16 cellular contexts compared by ENCODE assay signal in the genomic region with DNA sequence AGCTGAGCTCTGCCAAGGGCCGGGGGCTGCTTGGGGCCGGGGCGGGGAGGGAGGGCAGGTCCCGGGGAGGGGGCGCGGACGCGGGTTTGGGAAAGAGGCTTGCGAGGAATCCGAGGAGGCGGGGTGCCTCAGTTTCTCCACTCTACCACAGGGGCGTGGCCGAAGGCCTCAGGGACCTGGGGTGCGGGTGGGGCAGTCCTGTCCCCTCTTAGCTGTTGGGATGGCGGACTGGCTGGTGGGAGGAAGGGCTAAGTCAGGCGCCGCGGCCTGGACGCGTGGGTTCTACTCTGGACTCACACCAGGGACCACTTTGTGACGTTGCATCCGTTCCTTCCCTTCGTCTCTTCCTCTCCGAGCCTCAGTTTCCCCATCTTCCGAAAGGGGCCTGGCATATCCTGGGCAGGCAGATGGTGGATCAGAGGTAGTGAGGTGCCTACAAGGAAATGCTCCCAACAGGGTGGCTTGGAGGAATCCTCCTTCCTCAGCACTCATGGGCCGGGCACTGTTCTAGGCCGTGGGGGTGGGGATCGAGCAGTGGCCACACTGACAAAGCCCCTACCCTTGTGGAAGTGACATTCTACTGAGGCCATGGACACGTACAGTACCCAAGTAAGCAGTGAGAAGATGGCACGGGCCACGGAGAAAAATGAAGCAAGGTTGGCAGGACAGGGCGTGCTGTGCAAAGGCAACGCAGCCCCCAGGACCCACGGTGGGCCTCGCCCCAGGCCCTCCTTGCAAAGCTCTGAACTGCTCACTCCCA. TPM values are rescaled to one million over a fixed set of nuclear protein-coding genes. Genes with fewer than 3 reads are reported as not detected.
A peak's percentile ranks its signal among the peaks of the same experiment; 100 is the strongest.
DNase-seq lines count a peak whose midpoint lies in the region; ATAC-seq and TF ChIP-seq lines count a peak whose summit lies in the region.
"Had no signal": no experiment of that assay in that cellular context is flagged by ENCODE, and none has a peak within 500 bp of the region (broad histone marks: within the 10 kb centered on the region; RNA-seq: fewer than 3 reads in every experiment).

No MANE protein-coding gene starts in this region.

- peak overlapping the region; percentile 57 to 79 (median 70) for H3K4me3 ChIP-seq in BLaER1 treated with 17β-estradiol and CSF1 and Interleukin-3, amounts not matched to agents 10 nM and 100 nM
- H3K4me3 ChIP-seq in HUES64 (ENCODE audit: low read length): peak overlapping the region; percentile 59
- peak overlapping the region; percentile 31; the same call in 1 of the 2 replicates for H3K4me3 ChIP-seq in iPS DF 6.9 (ENCODE audit: low read length)
- peak overlapping the region; percentile 58 for H3K4me3 ChIP-seq in trophoblast cell (ENCODE audit: low read depth, low read length)
- H3K4me3 ChIP-seq in gastroesophageal sphincter: peak overlapping the region in 1 of 2 donors; percentile 55

- ATAC-seq in GM19395 (IDR thresholded peaks at IDR 0.05; ENCODE audit: unreplicated experiment) (no peak), gastroesophageal sphincter (no peak)
- ATAC-seq: activated CD4-positive, CD25-positive, alpha-beta regulatory T cell treated with anti-CD3 and anti-CD28 coated beads, Interleukin-2, amount 50 U/mL, for 24 hours; HCT116; Panc1 had no signal

- H3K4me2 ChIP-seq in BLaER1 treated with 17β-estradiol and CSF1 and Interleukin-3, amounts not matched to agents 10 nM and 100 nM: peak overlapping the region; percentile 90 to 100 (median 97)
- H3K4me2 ChIP-seq in trophoblast cell (ENCODE audit: low read length): peak overlapping the region; percentile 83

- H2BK5ac ChIP-seq in trophoblast cell (ENCODE audit: low read depth, low read length, poor library complexity): no peak overlapping the region

- no peak overlapping the region for H4K91ac ChIP-seq in trophoblast cell (ENCODE audit: low read depth, low read length)

- no peak overlapping the region for H3K4ac ChIP-seq in trophoblast cell (ENCODE audit: low read depth, low read length)

- H3K36me3 ChIP-seq in BLaER1 treated with 17β-estradiol and CSF1 and Interleukin-3, amounts not matched to agents 10 nM and 100 nM: peaks cover 0 to 15% (median 0%) of the 10 kb centered on the region in 11 experiments; a peak in 9 of 22 replicates
- H3K36me3 ChIP-seq in HUES64 (ENCODE audit: insufficient read depth, low read length) (no peaks in the 10 kb centered on the region), iPS DF 6.9 (ENCODE audit: control insufficient read depth, insufficient read depth, low read length) (no peaks in the 10 kb centered on the region), trophoblast cell (ENCODE audit: control insufficient read depth in 1 of 2, insufficient read depth in 2 of 2, low read length in 2 of 2) (no peaks in the 10 kb centered on the region), gastroesophageal sphincter (no peaks in the 10 kb centered on the region)
- H3K36me3 ChIP-seq: uterus had no signal

- H3K9me3 ChIP-seq in BLaER1 treated with 17β-estradiol and CSF1 and Interleukin-3, amounts not matched to agents 10 nM and 100 nM (replicated peaks in 1 of 11): no peaks in the 10 kb centered on the region
- H3K9me3 ChIP-seq in HUES64 (ENCODE audit: insufficient read depth, low read depth, low read length) (no peaks in the 10 kb centered on the region), iPS DF 6.9 (ENCODE audit: control insufficient read depth, insufficient read depth, low read length) (no peaks in the 10 kb centered on the region), trophoblast cell (ENCODE audit: insufficient read depth, low read depth, low read length) (peaks cover 6% of the 10 kb centered on the region), gastroesophageal sphincter (no peaks in the 10 kb centered on the region)
- H3K9me3 ChIP-seq: uterus had no signal

- H3K14ac ChIP-seq in trophoblast cell (ENCODE audit: low read length): no peak overlapping the region

- no peak overlapping the region for H2BK12ac ChIP-seq in trophoblast cell (ENCODE audit: low read length)

- no peak overlapping the region for H2AK5ac ChIP-seq in trophoblast cell (ENCODE audit: low read length)

- no peak overlapping the region for H3K18ac ChIP-seq in trophoblast cell (ENCODE audit: low read length)

- H4K12ac ChIP-seq in trophoblast cell (ENCODE audit: low read depth, low read length): no peak overlapping the region

- no peak for TF ChIP-seq POLR2A in gastroesophageal sphincter (IDR thresholded peaks at IDR 0.05)

- peaks cover 9 to 81% (median 58%) of the 10 kb centered on the region in 10 experiments; a peak in 18 of 20 replicates for H3K4me1 ChIP-seq in BLaER1 treated with 17β-estradiol and CSF1 and Interleukin-3, amounts not matched to agents 10 nM and 100 nM
- peaks cover 4% of the 10 kb centered on the region; the same call in 1 of the 2 replicates for H3K4me1 ChIP-seq in HUES64 (ENCODE audit: insufficient read depth, low read length)
- peaks cover 6% of the 10 kb centered on the region; the same call in 1 of the 2 replicates for H3K4me1 ChIP-seq in iPS DF 6.9 (ENCODE audit: control insufficient read depth, insufficient read depth, low read length)
- peaks cover 0 to 4% of the 10 kb centered on the region in 2 experiments for H3K4me1 ChIP-seq in trophoblast cell (ENCODE audit: control insufficient read depth in 1 of 2, insufficient read depth in 2 of 2, low read length in 2 of 2)
- H3K4me1 ChIP-seq in gastroesophageal sphincter: peaks cover 0 to 18% (median 12%) of the 10 kb centered on the region in 3 donors

- no peaks in the 10 kb centered on the region for H3K79me2 ChIP-seq in trophoblast cell (ENCODE audit: control insufficient read depth, insufficient read depth, low read length, poor library complexity)

- H3K27me3 ChIP-seq in BLaER1 treated with 17β-estradiol and CSF1 and Interleukin-3, amounts not matched to agents 10 nM and 100 nM: peaks cover 0 to 21% (median 0%) of the 10 kb centered on the region in 11 experiments; a peak in 5 of 22 replicates
- H3K27me3 ChIP-seq in HUES64 (ENCODE audit: insufficient read depth, low read length): peaks cover 38% of the 10 kb centered on the region
- H3K27me3 ChIP-seq in iPS DF 6.9 (ENCODE audit: control insufficient read depth, insufficient read depth, low read length): peaks cover 5% of the 10 kb centered on the region; the same call in 1 of the 2 replicates
- H3K27me3 ChIP-seq in trophoblast cell (ENCODE audit: insufficient read depth, low read length): peaks cover 13% of the 10 kb centered on the region
- peaks cover 53% of the 10 kb centered on the region for H3K27me3 ChIP-seq in gastroesophageal sphincter
- H3K27me3 ChIP-seq: uterus had no signal

- 48% methylated on average over 31 of the region's 35 CpGs for whole genome bisulfite sequencing in HUES64
- WGBS in iPS DF 6.9 (ENCODE audit: insufficient coverage, insufficient read length): no CpG with 5 or more reads among the region's 35 CpGs
- no CpG with 5 or more reads among the region's 35 CpGs for WGBS in trophoblast cell (ENCODE audit: extremely low coverage, insufficient coverage, insufficient read length)
- 80% methylated on average over 12 of the region's 35 CpGs; no CpG with 5 or more reads in 1 of the 2 donors for WGBS in gastroesophageal sphincter (ENCODE audit: low coverage in 1 of 2), 2 donors

- H4K8ac ChIP-seq in trophoblast cell (ENCODE audit: low read depth, low read length): no peak overlapping the region

- no peak overlapping the region for H3K23ac ChIP-seq in trophoblast cell (ENCODE audit: low read length)

- H4K20me1 ChIP-seq in BLaER1 treated with 17β-estradiol and CSF1 and Interleukin-3, amounts not matched to agents 10 nM and 100 nM: peaks cover 0 to 13% (median 0%) of the 10 kb centered on the region in 11 experiments; a peak in 4 of 22 replicates

- TF ChIP-seq EP300 in gastroesophageal sphincter (IDR thresholded peaks at IDR 0.05): no peak

- no peaks in the 10 kb centered on the region for H3K79me1 ChIP-seq in trophoblast cell (ENCODE audit: low read length)

- no peak for TF ChIP-seq CTCF in gastroesophageal sphincter (IDR thresholded peaks at IDR 0.05)

- H3K9ac ChIP-seq in BLaER1 treated with 17β-estradiol and CSF1 and Interleukin-3, amounts not matched to agents 10 nM and 100 nM: peak overlapping the region in 9 of 11 experiments; percentile 57 to 78 (median 68); a peak in 16 of 22 replicates
- H3K9ac ChIP-seq in HUES64 (ENCODE audit: low read depth, low read length) (no peak overlapping the region), trophoblast cell (ENCODE audit: low read length) (no peak overlapping the region)

- H3K27ac ChIP-seq in BLaER1 treated with 17β-estradiol and CSF1 and Interleukin-3, amounts not matched to agents 10 nM and 100 nM: no peak overlapping the region
- H3K27ac ChIP-seq in HUES64 (ENCODE audit: low read depth, low read length) (no peak overlapping the region), iPS DF 6.9 (ENCODE audit: low read length) (no peak overlapping the region), trophoblast cell (ENCODE audit: low read depth, low read length) (no peak overlapping the region), gastroesophageal sphincter (no peak overlapping the region)
- H3K27ac ChIP-seq: HL-60, uterus had no signal

- H2AFZ ChIP-seq in trophoblast cell (ENCODE audit: insufficient read depth, low read length, poor library complexity): no peak overlapping the region

- H2BK120ac ChIP-seq in trophoblast cell (ENCODE audit: insufficient read depth, low read length, poor library complexity): no peak overlapping the region

- no peak for DNase-seq in iPS DF 6.9 (ENCODE audit: low read depth, low spot score)
- no peak for DNase-seq in trophoblast cell
- DNase-seq in iPS-NIHi11 (ENCODE audit: low spot score): no peak
- no peak for DNase-seq in HuH-7 (ENCODE audit: low spot score)
- DNase-seq: DMS79 treated with DMSO at 0.1 percent for 48 hours, midbrain, NCI-H2029, uterus had no signal

RNA-seq across cellular contexts. Expression of gene IGLL1, which starts 13.2 kb away (rescaled TPM):
- not detected for polyA plus RNA-seq in HUES64 (2013, experiment 1 of 2)
- polyA plus RNA-seq in HUES64 (2013, experiment 2 of 2): not detected
- not detected in 2 replicates for polyA plus RNA-seq in trophoblast cell (2013)
- not detected for total RNA-seq in gastroesophageal sphincter

Comparison
In these comparisons a context has a peak if more than half of its experiments do, and no peak if none do; other contexts are left out.
1. H3K9ac ChIP-seq: peak in BLaER1 treated with 17β-estradiol and CSF1 and Interleukin-3, amounts not matched to agents 10 nM and 100 nM (9 of 11); none in HUES64 (single experiment) and trophoblast cell (single experiment).